Comparison of ENCODE assay signal across 8 cellular contexts in genomic region chr10:68559872-68560200, GRCh38. TPM values are rescaled to one million over a fixed set of nuclear protein-coding genes. Genes with fewer than 3 reads are reported as not detected.
DNase-seq lines count a peak whose midpoint lies in the region; ATAC-seq and TF ChIP-seq lines count a peak whose summit lies in the region.

No MANE protein-coding gene starts in this region.

- H3K9me3 Mint-ChIP-seq in HFFc6: no peaks in the 10 kb centered on the region
- H3K9me3 Mint-ChIP-seq in T-helper 1 cell treated with Interleukin-12 subunit alpha and Interleukin-12 subunit beta and Interleukin-4 antibody, amounts not matched to agents 30 μg/mL and 1 μg/mL, for 36 hours: no peaks in the 10 kb centered on the region

- H3K4me3 ChIP-seq in foreskin fibroblast (ENCODE audit: low read depth in 1 of 2, low read length in 2 of 2): peak overlapping the region; percentile 88 to 93

- H3K27me3 Mint-ChIP-seq in HFFc6 (ENCODE audit: insufficient read depth): peaks cover 2% of the 10 kb centered on the region
- H3K27me3 Mint-ChIP-seq in T-helper 1 cell treated with Interleukin-12 subunit alpha and Interleukin-12 subunit beta and Interleukin-4 antibody, amounts not matched to agents 30 μg/mL and 1 μg/mL, for 36 hours (ENCODE audit: low read depth): peaks cover 61% of the 10 kb centered on the region

- no peak for DNase-seq in HFFc6
- DNase-seq in foreskin fibroblast: peak in 1 of 2 donors; percentile 72
- DNase-seq in sciatic nerve (ENCODE audit: low spot score): no peak
- DNase-seq in NK-92 (lab: John Stamatoyannopoulos, UW; ENCODE audit: unreplicated experiment): no peak
- no peak for DNase-seq in NCI-H2029 (lab: John Stamatoyannopoulos, UW)
- DNase-seq in superior temporal gyrus (ENCODE audit: extremely low spot score): no peak
- no peak for DNase-seq in NCI-H1048 (lab: John Stamatoyannopoulos, UW)

- peak; percentile 65 for ATAC-seq in sciatic nerve

- peak overlapping the region; percentile 92 for H3K4me3 Mint-ChIP-seq in HFFc6
- H3K4me3 Mint-ChIP-seq in T-helper 1 cell treated with Interleukin-12 subunit alpha and Interleukin-12 subunit beta and Interleukin-4 antibody, amounts not matched to agents 30 μg/mL and 1 μg/mL, for 36 hours: peak overlapping the region; percentile 65

- H3K36me3 Mint-ChIP-seq in HFFc6 (ENCODE audit: low read depth): no peaks in the 10 kb centered on the region; the same call in 1 of the 2 replicates
- H3K36me3 Mint-ChIP-seq in T-helper 1 cell treated with Interleukin-12 subunit alpha and Interleukin-12 subunit beta and Interleukin-4 antibody, amounts not matched to agents 30 μg/mL and 1 μg/mL, for 36 hours (ENCODE audit: low read depth): peaks cover 1% of the 10 kb centered on the region

- H3K27ac Mint-ChIP-seq in HFFc6: peak overlapping the region; percentile 9; the same call in 1 of the 2 replicates
- H3K27ac Mint-ChIP-seq in T-helper 1 cell treated with Interleukin-12 subunit alpha and Interleukin-12 subunit beta and Interleukin-4 antibody, amounts not matched to agents 30 μg/mL and 1 μg/mL, for 36 hours: no peak overlapping the region

- intact Hi-C loops in sciatic nerve (cut with DNase I): loop anchor here (5.0 kb wide), 1 partner anchor 42 kb away; no protein-coding TSS in a partner anchor

- peaks cover 37% of the 10 kb centered on the region for H3K4me1 Mint-ChIP-seq in HFFc6 (ENCODE audit: low read depth)
- peaks cover 19% of the 10 kb centered on the region for H3K4me1 Mint-ChIP-seq in T-helper 1 cell treated with Interleukin-12 subunit alpha and Interleukin-12 subunit beta and Interleukin-4 antibody, amounts not matched to agents 30 μg/mL and 1 μg/mL, for 36 hours (ENCODE audit: low read depth)

- TF ChIP-seq CTCF in HFFc6 (IDR thresholded peaks at IDR 0.05) (no peak), foreskin fibroblast (IDR thresholded peaks at IDR 0.05; ENCODE audit: low read depth, low read length) (no peak)

RNA-seq across cellular contexts. Expression of gene TET1, which starts 0.3 kb away (rescaled TPM):
- total RNA-seq in HFFc6 (2021; fragmentation: NEBNext Ultra II Directional; extraction: Animal tissue kit (Norgen Biotek cat#: 25700)): 1 to 10 TPM; 2.1 to 2.7 (median 2.5) TPM
- total RNA-seq in sciatic nerve: 10.4 TPM

RNA-seq across cellular contexts. Expression of gene SLC25A16, which starts 32.5 kb away (rescaled TPM):
- total RNA-seq in HFFc6 (2021; fragmentation: NEBNext Ultra II Directional; extraction: Animal tissue kit (Norgen Biotek cat#: 25700)): 10 to 100 TPM; 19.4 to 30.8 (median 28.4) TPM
- 33.3 TPM for total RNA-seq in sciatic nerve
